9 cellular contexts compared by ENCODE assay signal in the genomic region with DNA sequence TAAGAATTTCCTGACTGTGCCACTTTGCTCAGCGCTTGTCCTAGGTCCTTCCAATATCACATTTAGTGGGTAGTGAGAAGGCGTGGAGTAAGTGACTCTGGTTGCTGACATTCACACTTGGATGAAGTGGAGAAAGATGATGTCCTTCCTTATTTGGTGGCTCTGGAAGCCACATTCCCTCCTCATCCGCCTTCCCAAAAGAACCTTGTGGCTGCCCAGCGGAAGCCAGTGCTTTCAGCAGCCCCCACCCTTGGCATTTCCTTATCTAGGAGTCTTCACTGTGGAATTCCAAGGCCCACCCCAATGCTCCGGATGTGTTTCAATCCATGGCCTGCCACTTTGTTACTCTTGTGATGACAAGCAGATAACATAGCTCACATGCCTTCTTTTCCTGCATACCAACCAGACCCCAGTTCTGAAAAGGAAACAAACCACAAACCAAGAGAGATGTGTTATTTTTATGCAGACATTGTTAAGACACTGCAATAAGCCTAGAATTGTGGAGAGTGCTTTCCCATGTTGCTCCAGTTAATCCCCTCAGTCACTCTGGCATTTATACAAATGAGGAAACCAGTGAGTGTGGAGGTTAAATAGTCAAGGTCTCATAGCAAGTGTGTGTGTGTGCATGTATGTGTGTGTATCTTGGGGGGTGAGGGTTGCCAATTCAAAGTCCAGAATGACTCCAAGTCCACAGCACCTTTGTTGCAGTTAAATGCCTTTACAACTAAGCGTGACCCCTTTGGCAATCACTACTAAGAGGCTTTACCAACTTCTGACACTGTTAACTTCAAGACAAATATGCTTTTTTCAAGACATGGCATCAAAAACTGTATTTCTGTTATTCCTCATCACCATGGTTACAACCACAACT. TPM values are rescaled to one million over a fixed set of nuclear protein-coding genes. Genes with fewer than 3 reads are reported as not detected.
A peak's percentile ranks its signal among the peaks of the same experiment; 100 is the strongest.
DNase-seq lines count a peak whose midpoint lies in the region; ATAC-seq and TF ChIP-seq lines count a peak whose summit lies in the region.
"Had no signal": no experiment of that assay in that cellular context is flagged by ENCODE, and none has a peak within 500 bp of the region (broad histone marks: within the 10 kb centered on the region; RNA-seq: fewer than 3 reads in every experiment).

No MANE protein-coding gene starts in this region.

- H3K4me1 ChIP-seq in mucosa of descending colon (ENCODE audit: low read depth): no peaks in the 10 kb centered on the region

- no peak for TF ChIP-seq CTCF in mucosa of descending colon (IDR thresholded peaks at IDR 0.05)

- intact Hi-C loops in Right ventricle myocardium superior (cut with DNase I) (no loop called here), mucosa of descending colon (cut with DNase I, micrococcal nuclease) (no loop called here)

- no peaks in the 10 kb centered on the region for H3K9me3 ChIP-seq in mucosa of descending colon

- peak; percentile 96 for DNase-seq in ELF-1 (ENCODE audit: low read depth, low spot score)
- peak; percentile 87 for DNase-seq in SW480 (ENCODE audit: low spot score)
- peak; percentile 62 for DNase-seq in Right ventricle myocardium superior
- peak; percentile 75 for DNase-seq in renal cortical epithelial cell (ENCODE audit: low read depth)
- DNase-seq in superior temporal gyrus (ENCODE audit: extremely low spot score): no peak
- no peak for DNase-seq in mucosa of descending colon
- no peak for DNase-seq in RPMI8226
- DNase-seq: activated CD8-positive, alpha-beta memory T cell treated with anti-CD3 and anti-CD28 coated beads, Interleukin-2, amount 50 U/mL, for 48 hours had no signal

- H3K36me3 ChIP-seq in mucosa of descending colon (ENCODE audit: low read depth): no peaks in the 10 kb centered on the region

- peak; percentile 78 for ATAC-seq in Right ventricle myocardium superior (ENCODE audit: poor library complexity)
- no peak for ATAC-seq in mucosa of descending colon
- ATAC-seq in GM21737 (IDR thresholded peaks at IDR 0.05; ENCODE audit: unreplicated experiment): no peak

- no peak overlapping the region for H3K4me3 ChIP-seq in mucosa of descending colon

RNA-seq across cellular contexts. Expression of a gene that starts 10.3 kb away (rescaled TPM):
- total RNA-seq in Right ventricle myocardium superior: 1,733 TPM
- total RNA-seq in renal cortical epithelial cell: 12.6 and 123 TPM in 2 replicates
- total RNA-seq in mucosa of descending colon: 1 to 10 TPM in 1 of 3 donors, under 1 TPM in 1, not detected in 1; 0.23 to 1.7 TPM

RNA-seq across cellular contexts. Expression of a gene that starts 59.4 kb away (rescaled TPM):
- total RNA-seq in Right ventricle myocardium superior (27.4 TPM), renal cortical epithelial cell (26.5 and 45.7 TPM in 2 replicates), mucosa of descending colon (10 to 100 TPM; 20.6 to 25.1 (median 24.3) TPM)

Comparison
In these comparisons a context has a peak if more than half of its experiments do, and no peak if none do; other contexts are left out.
1. DNase-seq: peak in ELF-1 (single experiment), SW480 (single experiment), Right ventricle myocardium superior (single experiment) and renal cortical epithelial cell (single experiment); none in superior temporal gyrus (single experiment), mucosa of descending colon (0 of 3) and RPMI8226 (single experiment).
2. RNA of a gene that starts 10.3 kb away (total RNA-seq): 1,733 TPM in Right ventricle myocardium superior (single experiment); 12.6 to 123 TPM in renal cortical epithelial cell and 0.23 to 1.7 TPM in mucosa of descending colon; every median in the first group is over 10 times any median in the second.